18 cellular contexts compared by ENCODE assay signal in the genomic region with DNA sequence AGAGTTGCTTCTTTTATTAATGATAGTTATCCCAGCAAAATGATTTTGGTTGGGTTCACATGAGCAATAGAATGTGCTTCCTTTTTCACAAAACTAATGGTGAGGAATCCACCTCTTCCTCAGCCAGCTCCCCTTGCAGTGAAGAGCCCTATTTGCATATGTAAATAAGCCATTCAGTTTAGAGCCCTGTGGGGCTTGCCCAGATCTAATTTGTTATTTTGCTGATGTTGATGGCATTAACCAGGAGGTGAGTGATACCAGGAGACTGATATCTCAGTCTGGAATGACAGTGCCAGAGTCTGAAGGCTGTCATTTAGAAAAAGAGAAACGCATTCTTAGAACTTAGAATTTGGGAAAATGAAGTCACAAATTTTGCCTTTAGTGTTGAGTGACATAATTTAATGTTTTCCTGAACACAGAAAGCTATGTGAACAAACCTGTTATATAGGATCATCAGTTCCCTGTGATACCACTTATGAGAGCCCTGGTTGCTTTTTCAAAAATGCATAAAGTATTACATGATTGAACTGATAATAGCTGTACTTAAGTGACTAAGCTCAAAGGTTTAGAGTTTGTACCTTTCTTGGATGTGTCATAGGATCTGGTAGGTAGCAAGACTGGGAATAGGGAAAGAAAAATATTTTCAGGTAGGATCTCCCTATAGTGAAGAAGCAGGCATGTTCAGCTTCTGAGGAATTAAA.
"Had no signal": no experiment of that assay in that cellular context is flagged by ENCODE, and none has a peak within 500 bp of the region (broad histone marks: within the 10 kb centered on the region; RNA-seq: fewer than 3 reads in every experiment).

No MANE protein-coding gene starts in this region.

- H3K36me3 ChIP-seq: colonic mucosa, spleen, thoracic aorta had no signal

- H3K4me1 ChIP-seq: body of pancreas, colonic mucosa, spleen had no signal

- DNase-seq: activated CD4-positive, alpha-beta memory T cell treated with anti-CD3 and anti-CD28 coated beads for 36 hours; activated CD4-positive, alpha-beta T cell treated with anti-CD3 and anti-CD28 coated beads for 1 hour; activated CD8-positive, alpha-beta memory T cell treated with anti-CD3 and anti-CD28 coated beads, Interleukin-2, amount 10 ng/mL, durations not matched to agents 7 days and 5 days; activated gamma-delta T cell treated with Interleukin-2 at 50 U/mL for 16 hours; activated naive CD8-positive, alpha-beta T cell treated with anti-CD3 and anti-CD28 coated beads for 36 hours; activated T-cell treated with anti-CD3 and anti-CD28 coated beads, Interleukin-2, amount 50 U/mL, for 24 hours; amygdala; body of pancreas; central memory CD4-positive, alpha-beta T cell; colonic mucosa; foreskin fibroblast; kidney glomerular epithelial cell; midbrain; spleen; T-cell; T-helper 9 cell had no signal

- H3K9me3 ChIP-seq: body of pancreas, colonic mucosa, spleen, thoracic aorta had no signal

- H3K4me3 ChIP-seq: body of pancreas, colonic mucosa, spleen, thoracic aorta had no signal

- H3K27me3 ChIP-seq: body of pancreas, colonic mucosa had no signal

- H3K27ac ChIP-seq: body of pancreas, colonic mucosa, spleen, thoracic aorta had no signal

- ATAC-seq: activated CD8-positive, alpha-beta memory T cell treated with anti-CD3 and anti-CD28 coated beads, Interleukin-2, amount 10 ng/mL, durations not matched to agents 7 days and 5 days; body of pancreas; sciatic nerve; T-cell had no signal
